10 cellular contexts compared by ENCODE assay signal in genomic region chr18:54261894-54262293, GRCh38. TPM values are rescaled to one million over a fixed set of nuclear protein-coding genes. Genes with fewer than 3 reads are reported as not detected.
DNase-seq lines count a peak whose midpoint lies in the region; ATAC-seq and TF ChIP-seq lines count a peak whose summit lies in the region.
"Had no signal": no experiment of that assay in that cellular context is flagged by ENCODE, and none has a peak within 500 bp of the region (broad histone marks: within the 10 kb centered on the region; RNA-seq: fewer than 3 reads in every experiment).

No MANE protein-coding gene starts in this region.

- H3K9me3 ChIP-seq in left ventricle myocardium inferior (replicated peaks): no peaks in the 10 kb centered on the region
- H3K9me3 ChIP-seq in thymus (ENCODE audit: control insufficient read depth): no peaks in the 10 kb centered on the region
- H3K9me3 ChIP-seq in gastrocnemius medialis: no peaks in the 10 kb centered on the region
- H3K9me3 ChIP-seq in suprapubic skin: no peaks in the 10 kb centered on the region
- H3K9me3 ChIP-seq: BLaER1 had no signal

- H3K36me3 Mint-ChIP-seq in activated T-helper 17 cell treated with anti-CD3 and anti-CD28 coated beads, Interleukin-2, amount 50 U/mL, for 72 hours (ENCODE audit: low read depth): peaks cover 10% of the 10 kb centered on the region

- ATAC-seq in left cardiac atrium: peak; percentile 12 to 57
- ATAC-seq in HG03159 (IDR thresholded peaks at IDR 0.05; ENCODE audit: unreplicated experiment): peak; percentile 80
- peak; percentile 62 for ATAC-seq in activated T-helper 17 cell treated with anti-CD3 and anti-CD28 coated beads, Interleukin-2, amount 50 U/mL, for 72 hours (replicated peaks)
- no peak for ATAC-seq in gastrocnemius medialis

- TF ChIP-seq EP300 in suprapubic skin (IDR thresholded peaks at IDR 0.05): no peak

- H3K4me3 ChIP-seq in left ventricle myocardium inferior (no peak overlapping the region), thymus (ENCODE audit: low read length) (no peak overlapping the region), gastrocnemius medialis (no peak overlapping the region), suprapubic skin (no peak overlapping the region)
- H3K4me3 ChIP-seq: BLaER1, SK-N-MC had no signal

- H3K27me3 ChIP-seq in left ventricle myocardium inferior (ENCODE audit: low read depth) (no peaks in the 10 kb centered on the region), thymus (ENCODE audit: control insufficient read depth, insufficient read depth) (no peaks in the 10 kb centered on the region), gastrocnemius medialis (no peaks in the 10 kb centered on the region), suprapubic skin (no peaks in the 10 kb centered on the region)
- H3K27me3 ChIP-seq: BLaER1 had no signal

- DNase-seq in left cardiac atrium: no peak
- no peak for DNase-seq in left ventricle myocardium inferior
- no peak for DNase-seq in gastrocnemius medialis
- no peak for DNase-seq in COLO829 (ENCODE audit: low spot score)
- DNase-seq in suprapubic skin (ENCODE audit: low spot score in 2 of 2): no peak

- in situ Hi-C loops in gastrocnemius medialis (cut with MboI; ENCODE audit: low sequenced_read_pairs in 4 of 4): no loop called here

- TF ChIP-seq CTCF in left ventricle myocardium inferior (IDR thresholded peaks at IDR 0.05; ENCODE audit: borderline replicate concordance): no peak
- no peak for TF ChIP-seq CTCF in gastrocnemius medialis (IDR thresholded peaks at IDR 0.05 in 4 of 5, conservative IDR thresholded peaks at IDR 0.05 in 1 of 5)
- TF ChIP-seq CTCF in suprapubic skin (IDR thresholded peaks at IDR 0.05): no peak

- intact Hi-C loops in left cardiac atrium (cut with DNase I) (no loop called here), left ventricle myocardium inferior (cut with micrococcal nuclease) (no loop called here), gastrocnemius medialis (cut with DNase I; ENCODE audit: low total_unique reads) (no loop called here)

- H3K27ac Mint-ChIP-seq in activated T-helper 17 cell treated with anti-CD3 and anti-CD28 coated beads, Interleukin-2, amount 50 U/mL, for 72 hours: peak overlapping the region; percentile 90

- TF ChIP-seq POLR2A in gastrocnemius medialis (IDR thresholded peaks at IDR 0.05): no peak
- no peak for TF ChIP-seq POLR2A in suprapubic skin (IDR thresholded peaks at IDR 0.05)

- no peaks in the 10 kb centered on the region for H3K4me1 ChIP-seq in left ventricle myocardium inferior
- H3K4me1 ChIP-seq in thymus (ENCODE audit: control insufficient read depth, insufficient read depth, low read length): no peaks in the 10 kb centered on the region
- no peaks in the 10 kb centered on the region for H3K4me1 ChIP-seq in gastrocnemius medialis
- H3K4me1 ChIP-seq in suprapubic skin: peaks cover 22% of the 10 kb centered on the region

- 74% methylated on average over 3 of the region's 3 CpGs for WGBS in thymus
- WGBS in suprapubic skin: 72% methylated on average over 3 of the region's 3 CpGs

- no peaks in the 10 kb centered on the region for H3K27me3 Mint-ChIP-seq in activated T-helper 17 cell treated with anti-CD3 and anti-CD28 coated beads, Interleukin-2, amount 50 U/mL, for 72 hours

- H3K9me3 Mint-ChIP-seq in activated T-helper 17 cell treated with anti-CD3 and anti-CD28 coated beads, Interleukin-2, amount 50 U/mL, for 72 hours: no peaks in the 10 kb centered on the region

- no peaks in the 10 kb centered on the region for H3K36me3 ChIP-seq in left ventricle myocardium inferior
- H3K36me3 ChIP-seq in thymus (ENCODE audit: control insufficient read depth, insufficient read depth): no peaks in the 10 kb centered on the region
- H3K36me3 ChIP-seq in gastrocnemius medialis: no peaks in the 10 kb centered on the region
- H3K36me3 ChIP-seq in suprapubic skin: no peaks in the 10 kb centered on the region
- H3K36me3 ChIP-seq: BLaER1 had no signal

- H3K4me1 Mint-ChIP-seq in activated T-helper 17 cell treated with anti-CD3 and anti-CD28 coated beads, Interleukin-2, amount 50 U/mL, for 72 hours: peaks cover 36% of the 10 kb centered on the region

- peak overlapping the region; percentile 72 for H3K4me3 Mint-ChIP-seq in activated T-helper 17 cell treated with anti-CD3 and anti-CD28 coated beads, Interleukin-2, amount 50 U/mL, for 72 hours

- H3K27ac ChIP-seq in left ventricle myocardium inferior (replicated peaks) (no peak overlapping the region), thymus (ENCODE audit: low read depth) (peak overlapping the region; percentile 3), gastrocnemius medialis (no peak overlapping the region), suprapubic skin (no peak overlapping the region)
- H3K27ac ChIP-seq: BLaER1, SK-N-MC had no signal

RNA-seq across cellular contexts. Expression of gene POLI, which starts 7.4 kb away (rescaled TPM):
- total RNA-seq in left cardiac atrium (10 to 100 TPM; 18.7 to 20.1 TPM), left ventricle myocardium inferior (17.8 TPM), gastrocnemius medialis (10 to 100 TPM in 1 of 4 donors, 1 to 10 TPM in 3; 2.9 to 15.6 (median 5.6) TPM), suprapubic skin (10 to 100 TPM in 3 of 4 donors, 1 to 10 TPM in 1; 6.4 to 40.4 (median 18.6) TPM)
- 10 to 100 TPM; 13.4 to 23.3 TPM for total RNA-seq in activated T-helper 17 cell treated with anti-CD3 and anti-CD28 coated beads, Interleukin-2, amount 50 U/mL, for 72 hours
- polyA plus RNA-seq in thymus: 56.9 TPM

RNA-seq across cellular contexts. Expression of gene MBD2, which starts 37.4 kb away (rescaled TPM):
- total RNA-seq in left cardiac atrium (10 to 100 TPM; 69.9 to 73.4 TPM), left ventricle myocardium inferior (43.7 TPM), gastrocnemius medialis (10 to 100 TPM; 12.7 to 21.7 (median 19.3) TPM), suprapubic skin (10 to 100 TPM; 40.8 to 55.8 (median 45.0) TPM)
- total RNA-seq in activated T-helper 17 cell treated with anti-CD3 and anti-CD28 coated beads, Interleukin-2, amount 50 U/mL, for 72 hours: 100 to 1,000 TPM; 170 to 190 TPM
- 61.4 TPM for polyA plus RNA-seq in thymus

Comparison
In these comparisons a context has a peak if more than half of its experiments do, and no peak if none do; other contexts are left out.
1. ATAC-seq: peak in left cardiac atrium (2 of 2), HG03159 (single experiment) and activated T-helper 17 cell treated with anti-CD3 and anti-CD28 coated beads, Interleukin-2, amount 50 U/mL, for 72 hours (single experiment); none in gastrocnemius medialis (0 of 2).